Comparison of ENCODE assay signal across 1 cellular context in the genomic region with DNA sequence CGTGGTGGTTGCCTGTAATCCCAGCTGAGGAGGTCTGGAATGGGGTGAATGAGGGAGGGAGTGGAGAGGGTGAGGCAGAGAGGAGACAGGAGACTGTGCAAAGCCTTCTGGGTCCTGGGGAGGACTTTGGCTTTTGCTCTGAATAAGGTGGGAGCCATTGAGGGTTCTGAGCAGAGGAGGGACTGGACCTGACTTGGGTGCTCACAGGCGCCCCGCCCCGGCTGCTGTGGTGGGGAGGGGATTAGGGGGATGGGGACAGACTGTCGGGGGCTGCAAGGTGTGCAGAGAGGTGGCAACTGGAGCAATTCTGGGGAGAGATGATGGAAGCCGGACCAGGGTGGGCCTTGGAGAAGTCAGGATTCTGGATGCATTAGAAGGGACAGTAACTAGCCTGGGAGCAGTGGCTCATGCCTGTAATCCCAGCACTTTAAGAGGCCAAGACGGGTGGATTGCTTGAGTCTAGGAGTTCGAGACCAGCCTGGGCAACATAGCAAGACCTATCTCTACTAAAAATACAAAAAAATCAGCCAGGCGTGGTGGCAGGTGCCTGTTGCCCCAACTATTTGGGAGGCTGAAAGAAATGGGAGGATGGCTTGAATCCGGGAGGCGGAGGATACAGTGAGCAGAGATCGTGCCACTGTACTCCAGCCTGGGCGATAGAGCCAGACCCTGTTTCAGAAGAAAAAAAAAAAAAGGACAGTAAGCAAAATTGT.
TF ChIP-seq lines count a peak whose summit lies in the region.

No MANE protein-coding gene starts in this region.

TF ChIP-seq in H1, 55 proteins besides CTCF, POLR2A, EP300 and RAD21:
- TF ChIP-seq ZNF274 (IDR thresholded peaks at IDR 0.05; ENCODE audit: borderline replicate concordance, extremely low read depth, low read length), result no peak
- TF ChIP-seq KDM5A (IDR thresholded peaks at IDR 0.05; ENCODE audit: low read length), result no peak
- TF ChIP-seq, protein P1, sequence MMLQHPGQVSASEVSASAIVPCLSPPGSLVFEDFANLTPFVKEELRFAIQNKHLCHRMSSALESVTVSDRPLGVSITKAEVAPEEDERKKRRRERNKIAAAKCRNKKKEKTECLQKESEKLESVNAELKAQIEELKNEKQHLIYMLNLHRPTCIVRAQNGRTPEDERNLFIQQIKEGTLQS (IDR thresholded peaks at IDR 0.05; ENCODE audit: insufficient read depth, low read depth, low read length), result no peak
- no peak for TF ChIP-seq RNF2 (IDR thresholded peaks at IDR 0.05; ENCODE audit: borderline replicate concordance, low read depth, low read length, missing control alignments, poor library complexity, severe bottlenecking)
- TF ChIP-seq, protein P2, sequence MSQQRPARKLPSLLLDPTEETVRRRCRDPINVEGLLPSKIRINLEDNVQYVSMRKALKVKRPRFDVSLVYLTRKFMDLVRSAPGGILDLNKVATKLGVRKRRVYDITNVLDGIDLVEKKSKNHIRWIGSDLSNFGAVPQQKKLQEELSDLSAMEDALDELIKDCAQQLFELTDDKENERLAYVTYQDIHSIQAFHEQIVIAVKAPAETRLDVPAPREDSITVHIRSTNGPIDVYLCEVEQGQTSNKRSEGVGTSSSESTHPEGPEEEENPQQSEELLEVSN (IDR thresholded peaks at IDR 0.05), result no peak
